In genomic region chr2:162318280-162319222, GRCh38 we compare ENCODE assay signal across 1 cellular context.
TF ChIP-seq lines count a peak whose summit lies in the region.

IFIH1 (minus strand) TSS chr2:162318684; CDS start chr2:162318307, 377 bp downstream.

TF ChIP-seq in K562, 482 proteins besides CTCF, POLR2A, EP300 and RAD21 (continued from another document and continues in another):
- TF ChIP-seq, protein P1, sequence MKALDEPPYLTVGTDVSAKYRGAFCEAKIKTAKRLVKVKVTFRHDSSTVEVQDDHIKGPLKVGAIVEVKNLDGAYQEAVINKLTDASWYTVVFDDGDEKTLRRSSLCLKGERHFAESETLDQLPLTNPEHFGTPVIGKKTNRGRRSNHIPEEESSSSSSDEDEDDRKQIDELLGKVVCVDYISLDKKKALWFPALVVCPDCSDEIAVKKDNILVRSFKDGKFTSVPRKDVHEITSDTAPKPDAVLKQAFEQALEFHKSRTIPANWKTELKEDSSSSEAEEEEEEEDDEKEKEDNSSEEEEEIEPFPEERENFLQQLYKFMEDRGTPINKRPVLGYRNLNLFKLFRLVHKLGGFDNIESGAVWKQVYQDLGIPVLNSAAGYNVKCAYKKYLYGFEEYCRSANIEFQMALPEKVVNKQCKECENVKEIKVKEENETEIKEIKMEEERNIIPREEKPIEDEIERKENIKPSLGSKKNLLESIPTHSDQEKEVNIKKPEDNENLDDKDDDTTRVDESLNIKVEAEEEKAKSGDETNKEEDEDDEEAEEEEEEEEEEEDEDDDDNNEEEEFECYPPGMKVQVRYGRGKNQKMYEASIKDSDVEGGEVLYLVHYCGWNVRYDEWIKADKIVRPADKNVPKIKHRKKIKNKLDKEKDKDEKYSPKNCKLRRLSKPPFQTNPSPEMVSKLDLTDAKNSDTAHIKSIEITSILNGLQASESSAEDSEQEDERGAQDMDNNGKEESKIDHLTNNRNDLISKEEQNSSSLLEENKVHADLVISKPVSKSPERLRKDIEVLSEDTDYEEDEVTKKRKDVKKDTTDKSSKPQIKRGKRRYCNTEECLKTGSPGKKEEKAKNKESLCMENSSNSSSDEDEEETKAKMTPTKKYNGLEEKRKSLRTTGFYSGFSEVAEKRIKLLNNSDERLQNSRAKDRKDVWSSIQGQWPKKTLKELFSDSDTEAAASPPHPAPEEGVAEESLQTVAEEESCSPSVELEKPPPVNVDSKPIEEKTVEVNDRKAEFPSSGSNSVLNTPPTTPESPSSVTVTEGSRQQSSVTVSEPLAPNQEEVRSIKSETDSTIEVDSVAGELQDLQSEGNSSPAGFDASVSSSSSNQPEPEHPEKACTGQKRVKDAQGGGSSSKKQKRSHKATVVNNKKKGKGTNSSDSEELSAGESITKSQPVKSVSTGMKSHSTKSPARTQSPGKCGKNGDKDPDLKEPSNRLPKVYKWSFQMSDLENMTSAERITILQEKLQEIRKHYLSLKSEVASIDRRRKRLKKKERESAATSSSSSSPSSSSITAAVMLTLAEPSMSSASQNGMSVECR (CRISPR knock-in tag; IDR thresholded peaks at IDR 0.05): peak; percentile 70
- TF ChIP-seq ZC3H8 (IDR thresholded peaks at IDR 0.05): no peak
- peak; percentile 54; the same call in 1 of the 2 replicates for TF ChIP-seq ZFX (CRISPR knock-in tag; IDR thresholded peaks at IDR 0.05)
- TF ChIP-seq TAF7 (tag; IDR thresholded peaks at IDR 0.05): 0 out of 2 replicates have a peak, but pooled peaks have one; percentile 52
- TF ChIP-seq, protein P2, sequence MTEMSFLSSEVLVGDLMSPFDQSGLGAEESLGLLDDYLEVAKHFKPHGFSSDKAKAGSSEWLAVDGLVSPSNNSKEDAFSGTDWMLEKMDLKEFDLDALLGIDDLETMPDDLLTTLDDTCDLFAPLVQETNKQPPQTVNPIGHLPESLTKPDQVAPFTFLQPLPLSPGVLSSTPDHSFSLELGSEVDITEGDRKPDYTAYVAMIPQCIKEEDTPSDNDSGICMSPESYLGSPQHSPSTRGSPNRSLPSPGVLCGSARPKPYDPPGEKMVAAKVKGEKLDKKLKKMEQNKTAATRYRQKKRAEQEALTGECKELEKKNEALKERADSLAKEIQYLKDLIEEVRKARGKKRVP (CRISPR knock-in tag; IDR thresholded peaks at IDR 0.05): 0 out of 2 replicates have a peak, but pooled peaks have one; percentile 9
- no peak for TF ChIP-seq PML (IDR thresholded peaks at IDR 0.05; ENCODE audit: low read length)
- TF ChIP-seq POLR2G (IDR thresholded peaks at IDR 0.05; ENCODE audit: low read depth, low read length): 0 out of 2 replicates have a peak, but pooled peaks have one; percentile 23
- TF ChIP-seq, protein P3, sequence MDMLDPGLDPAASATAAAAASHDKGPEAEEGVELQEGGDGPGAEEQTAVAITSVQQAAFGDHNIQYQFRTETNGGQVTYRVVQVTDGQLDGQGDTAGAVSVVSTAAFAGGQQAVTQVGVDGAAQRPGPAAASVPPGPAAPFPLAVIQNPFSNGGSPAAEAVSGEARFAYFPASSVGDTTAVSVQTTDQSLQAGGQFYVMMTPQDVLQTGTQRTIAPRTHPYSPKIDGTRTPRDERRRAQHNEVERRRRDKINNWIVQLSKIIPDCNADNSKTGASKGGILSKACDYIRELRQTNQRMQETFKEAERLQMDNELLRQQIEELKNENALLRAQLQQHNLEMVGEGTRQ (CRISPR knock-in tag; IDR thresholded peaks at IDR 0.05): no peak
- no peak for TF ChIP-seq HNRNPK (IDR thresholded peaks at IDR 0.05; ENCODE audit: low read depth, low read length, poor library complexity, severe bottlenecking)
- TF ChIP-seq PRPF4 (IDR thresholded peaks at IDR 0.05; ENCODE audit: insufficient read depth, low read depth, low read length, poor library complexity, severe bottlenecking): no peak
- no peak for TF ChIP-seq ETV5 (CRISPR knock-in tag; IDR thresholded peaks at IDR 0.05; ENCODE audit: low read depth)
- no peak for TF ChIP-seq PHB (CRISPR knock-in tag; IDR thresholded peaks at IDR 0.05)
- no peak for TF ChIP-seq CREB3L1 (IDR thresholded peaks at IDR 0.05; ENCODE audit: borderline replicate concordance, low read depth)
- TF ChIP-seq ZNF507 (tag; conservative IDR thresholded peaks at IDR 0.05): no peak
- TF ChIP-seq, protein P4, sequence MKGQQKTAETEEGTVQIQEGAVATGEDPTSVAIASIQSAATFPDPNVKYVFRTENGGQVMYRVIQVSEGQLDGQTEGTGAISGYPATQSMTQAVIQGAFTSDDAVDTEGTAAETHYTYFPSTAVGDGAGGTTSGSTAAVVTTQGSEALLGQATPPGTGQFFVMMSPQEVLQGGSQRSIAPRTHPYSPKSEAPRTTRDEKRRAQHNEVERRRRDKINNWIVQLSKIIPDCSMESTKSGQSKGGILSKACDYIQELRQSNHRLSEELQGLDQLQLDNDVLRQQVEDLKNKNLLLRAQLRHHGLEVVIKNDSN (CRISPR knock-in tag; IDR thresholded peaks at IDR 0.05): no peak
- TF ChIP-seq PTRF (tag; IDR thresholded peaks at IDR 0.05): no peak
- no peak for TF ChIP-seq KDM2B (CRISPR knock-in tag; IDR thresholded peaks at IDR 0.05)
- no peak for TF ChIP-seq ZNF263 (CRISPR knock-in tag; IDR thresholded peaks at IDR 0.05; ENCODE audit: borderline replicate concordance)
- TF ChIP-seq HDAC3 (IDR thresholded peaks at IDR 0.05; ENCODE audit: borderline replicate concordance, partially characterized antibody): no peak
- TF ChIP-seq SPI1 (IDR thresholded peaks at IDR 0.05; ENCODE audit: borderline replicate concordance, low read depth, low read length): peak; percentile 54; the same call in 1 of the 2 replicates
- TF ChIP-seq ZBTB7A (IDR thresholded peaks at IDR 0.05; ENCODE audit: borderline replicate concordance, control insufficient read depth, low read depth, low read length): no peak
- TF ChIP-seq RBFOX2 (IDR thresholded peaks at IDR 0.05; ENCODE audit: low read depth, low read length): peak; percentile 30; the same call in 1 of the 2 replicates
- peak; percentile 51; the same call in 1 of the 2 replicates for TF ChIP-seq ATF7 (IDR thresholded peaks at IDR 0.05)
- peak; percentile 27 to 28; a peak in 2 of 4 replicates for TF ChIP-seq MAZ (CRISPR knock-in tag; conservative IDR thresholded peaks at IDR 0.05 in 1 of 2, IDR thresholded peaks at IDR 0.05 in 1 of 2)
- no peak for TF ChIP-seq HMGN3 (IDR thresholded peaks at IDR 0.05; ENCODE audit: borderline replicate concordance, extremely low read depth, insufficient read length, low read depth, low read length)
- peak in 1 of 3 experiments; percentile 54; a peak in 1 of 6 replicates for TF ChIP-seq ZBTB11 (CRISPR knock-in tag; IDR thresholded peaks at IDR 0.05)
- no peak for TF ChIP-seq RBM15 (IDR thresholded peaks at IDR 0.05; ENCODE audit: insufficient read depth, low read length)
- TF ChIP-seq SMAD3 (CRISPR knock-in tag; conservative IDR thresholded peaks at IDR 0.05): 0 out of 2 replicates have a peak, but pooled peaks have one; percentile 15
- peak; percentile 15; the same call in 1 of the 2 replicates for TF ChIP-seq JUND (IDR thresholded peaks at IDR 0.05; ENCODE audit: borderline replicate concordance, low read depth, low read length)
- peak; percentile 25; the same call in 1 of the 3 replicates for TF ChIP-seq JUND (tag; IDR thresholded peaks at IDR 0.05; ENCODE audit: borderline replicate concordance, low read depth, low read length)
- TF ChIP-seq NR2C2 (CRISPR knock-in tag; IDR thresholded peaks at IDR 0.05): no peak
- peak; percentile 72 for TF ChIP-seq NR2C2 (tag; IDR thresholded peaks at IDR 0.05)
- no peak for TF ChIP-seq ZNF274 (IDR thresholded peaks at IDR 0.05; ENCODE audit: borderline replicate concordance, low read depth, low read length)
- peak; percentile 75 for TF ChIP-seq IRF2 (CRISPR knock-in tag; IDR thresholded peaks at IDR 0.05)
- TF ChIP-seq GATAD2A (IDR thresholded peaks at IDR 0.05): no peak
- TF ChIP-seq COPS2 (conservative IDR thresholded peaks at IDR 0.05): no peak
- TF ChIP-seq SMC3 (conservative IDR thresholded peaks at IDR 0.05; ENCODE audit: insufficient read depth, low read depth, low read length): no peak
- peak; percentile 36; the same call in 1 of the 2 replicates for TF ChIP-seq DIDO1 (tag; IDR thresholded peaks at IDR 0.05; ENCODE audit: low read depth)
- no peak for TF ChIP-seq TAL1 (IDR thresholded peaks at IDR 0.05)
- TF ChIP-seq TEAD1 (CRISPR knock-in tag; IDR thresholded peaks at IDR 0.05): 0 out of 4 replicates have a peak, but pooled peaks of 1 of the 2 experiments have one; percentile 30
- TF ChIP-seq MBD1 (CRISPR knock-in tag; IDR thresholded peaks at IDR 0.05): no peak
- TF ChIP-seq EHMT2 (IDR thresholded peaks at IDR 0.05): no peak
- TF ChIP-seq, protein P5, sequence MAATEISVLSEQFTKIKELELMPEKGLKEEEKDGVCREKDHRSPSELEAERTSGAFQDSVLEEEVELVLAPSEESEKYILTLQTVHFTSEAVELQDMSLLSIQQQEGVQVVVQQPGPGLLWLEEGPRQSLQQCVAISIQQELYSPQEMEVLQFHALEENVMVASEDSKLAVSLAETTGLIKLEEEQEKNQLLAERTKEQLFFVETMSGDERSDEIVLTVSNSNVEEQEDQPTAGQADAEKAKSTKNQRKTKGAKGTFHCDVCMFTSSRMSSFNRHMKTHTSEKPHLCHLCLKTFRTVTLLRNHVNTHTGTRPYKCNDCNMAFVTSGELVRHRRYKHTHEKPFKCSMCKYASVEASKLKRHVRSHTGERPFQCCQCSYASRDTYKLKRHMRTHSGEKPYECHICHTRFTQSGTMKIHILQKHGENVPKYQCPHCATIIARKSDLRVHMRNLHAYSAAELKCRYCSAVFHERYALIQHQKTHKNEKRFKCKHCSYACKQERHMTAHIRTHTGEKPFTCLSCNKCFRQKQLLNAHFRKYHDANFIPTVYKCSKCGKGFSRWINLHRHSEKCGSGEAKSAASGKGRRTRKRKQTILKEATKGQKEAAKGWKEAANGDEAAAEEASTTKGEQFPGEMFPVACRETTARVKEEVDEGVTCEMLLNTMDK (IDR thresholded peaks at IDR 0.05; ENCODE audit: borderline replicate concordance, insufficient read depth, low read depth, low read length, poor library complexity, severe bottlenecking): peak; percentile 67
- TF ChIP-seq ZEB2 (IDR thresholded peaks at IDR 0.05): no peak
- TF ChIP-seq ZNF354B (CRISPR knock-in tag; IDR thresholded peaks at IDR 0.05): no peak
- TF ChIP-seq MBD2 (IDR thresholded peaks at IDR 0.05; ENCODE audit: borderline replicate concordance, low read depth): no peak
- TF ChIP-seq HCFC1 (IDR thresholded peaks at IDR 0.05; ENCODE audit: low read depth, low read length): 0 out of 2 replicates have a peak, but pooled peaks have one; percentile 42
- TF ChIP-seq PHF8 (IDR thresholded peaks at IDR 0.05; ENCODE audit: borderline replicate concordance, low read length): peak; percentile 37; the same call in 1 of the 2 replicates
- TF ChIP-seq, protein P6, sequence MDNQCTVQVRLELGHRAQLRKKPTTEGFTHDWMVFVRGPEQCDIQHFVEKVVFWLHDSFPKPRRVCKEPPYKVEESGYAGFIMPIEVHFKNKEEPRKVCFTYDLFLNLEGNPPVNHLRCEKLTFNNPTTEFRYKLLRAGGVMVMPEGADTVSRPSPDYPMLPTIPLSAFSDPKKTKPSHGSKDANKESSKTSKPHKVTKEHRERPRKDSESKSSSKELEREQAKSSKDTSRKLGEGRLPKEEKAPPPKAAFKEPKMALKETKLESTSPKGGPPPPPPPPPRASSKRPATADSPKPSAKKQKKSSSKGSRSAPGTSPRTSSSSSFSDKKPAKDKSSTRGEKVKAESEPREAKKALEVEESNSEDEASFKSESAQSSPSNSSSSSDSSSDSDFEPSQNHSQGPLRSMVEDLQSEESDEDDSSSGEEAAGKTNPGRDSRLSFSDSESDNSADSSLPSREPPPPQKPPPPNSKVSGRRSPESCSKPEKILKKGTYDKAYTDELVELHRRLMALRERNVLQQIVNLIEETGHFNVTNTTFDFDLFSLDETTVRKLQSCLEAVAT (IDR thresholded peaks at IDR 0.05): no peak
- no peak for TF ChIP-seq MECOM (CRISPR knock-in tag; IDR thresholded peaks at IDR 0.05)
